8 cellular contexts compared by ENCODE assay signal in genomic region chrX:120561634-120562568, GRCh38. TPM values are rescaled to one million over a fixed set of nuclear protein-coding genes. Genes with fewer than 3 reads are reported as not detected.
DNase-seq lines count a peak whose midpoint lies in the region; ATAC-seq and TF ChIP-seq lines count a peak whose summit lies in the region.

No MANE protein-coding gene starts in this region.

- H3K36me3 Mint-ChIP-seq in CD4-positive, alpha-beta memory T cell, result peaks cover 0 to 22% of the 10 kb centered on the region in 2 donors

- H3K27ac Mint-ChIP-seq in CD4-positive, alpha-beta memory T cell, result peak overlapping the region; percentile 94 to 98 (median 96)

- peaks cover 7 to 39% (median 13%) of the 10 kb centered on the region in 4 donors for H3K4me1 Mint-ChIP-seq in CD4-positive, alpha-beta memory T cell

- no peaks in the 10 kb centered on the region for H3K9me3 ChIP-seq in CD4-positive, alpha-beta memory T cell (ENCODE audit: control insufficient read depth in 1 of 2, low read length in 2 of 2)
- H3K9me3 ChIP-seq in effector memory CD4-positive, alpha-beta T cell (ENCODE audit: control insufficient read depth, low read length), result no peaks in the 10 kb centered on the region
- no peaks in the 10 kb centered on the region for H3K9me3 ChIP-seq in neuron (ENCODE audit: low read length)

- H3K27ac ChIP-seq in CD4-positive, alpha-beta memory T cell (ENCODE audit: low read depth, low read length), result peak overlapping the region; percentile 91
- peak overlapping the region; percentile 97 for H3K27ac ChIP-seq in effector memory CD4-positive, alpha-beta T cell (ENCODE audit: insufficient read depth, low read length, poor library complexity, severe bottlenecking)

- peak overlapping the region; percentile 91 to 99 (median 94) for H3K4me3 Mint-ChIP-seq in CD4-positive, alpha-beta memory T cell

- peak overlapping the region; percentile 6 to 59 for H3K4me3 ChIP-seq in CD4-positive, alpha-beta memory T cell (ENCODE audit: low read length in 2 of 2)
- H3K4me3 ChIP-seq in LNCaP clone FGC (ENCODE audit: low read depth, low read length) (peak overlapping the region; percentile 68), neuron (ENCODE audit: low read length) (peak overlapping the region; percentile 70)
- H3K4me3 ChIP-seq in effector memory CD4-positive, alpha-beta T cell (ENCODE audit: insufficient read depth, low read depth, low read length, poor library complexity, severe bottlenecking), result peak overlapping the region; percentile 87

- CTCF ChIA-PET in CD4-positive, alpha-beta memory T cell (lab: Charles Lee; ENCODE audit: partially characterized antibody), result interaction anchor here (2.2 kb wide), 1 partner anchor 42 kb away, joined by 12 read pairs; the partner anchor contains the start of gene MCTS1

- no peaks in the 10 kb centered on the region for H3K27me3 Mint-ChIP-seq in CD4-positive, alpha-beta memory T cell

- POLR2A ChIA-PET in CD4-positive, alpha-beta memory T cell (lab: Charles Lee; ENCODE audit: partially characterized antibody), result interaction anchor here (0.5 to 5.4 kb wide), 13 partner anchors 8 to 311 kb away, joined by 3 to 136 read pairs (median 4); partner anchors contain the start of genes C1GALT1C1, MCTS1 and ZBTB33

- no peak for TF ChIP-seq POLR2A in GM18505 (IDR thresholded peaks at IDR 0.05; ENCODE audit: borderline replicate concordance, extremely low read depth, insufficient read depth, insufficient read length)

- intact Hi-C loops in CD4-positive, alpha-beta memory T cell (cut with micrococcal nuclease), result loop anchor here (1.0 to 5.0 kb wide), 3 partner anchors 42 to 75 kb away; partner anchors contain the start of genes C1GALT1C1 and MCTS1

- TF ChIP-seq CTCF in LNCaP clone FGC (IDR thresholded peaks at IDR 0.05; ENCODE audit: control insufficient read depth, extremely low read depth, insufficient read depth), result no peak

- no peaks in the 10 kb centered on the region for H3K36me3 ChIP-seq in CD4-positive, alpha-beta memory T cell (ENCODE audit: insufficient read depth, low read length)
- H3K36me3 ChIP-seq in effector memory CD4-positive, alpha-beta T cell (ENCODE audit: control insufficient read depth, insufficient read depth, low read length), result no peaks in the 10 kb centered on the region
- H3K36me3 ChIP-seq in neuron (ENCODE audit: insufficient read depth, low read length), result peaks cover 5% of the 10 kb centered on the region

- no peak for ATAC-seq in GM18505 (IDR thresholded peaks at IDR 0.05; ENCODE audit: unreplicated experiment)
- no peak for ATAC-seq in HG03280 (IDR thresholded peaks at IDR 0.05; ENCODE audit: unreplicated experiment)
- ATAC-seq in HG03045 (IDR thresholded peaks at IDR 0.05; ENCODE audit: unreplicated experiment), result no peak

- no peak for DNase-seq in CD4-positive, alpha-beta memory T cell
- DNase-seq in LNCaP clone FGC (ENCODE audit: low read depth) (no peak), NCI-H2171 (lab: John Stamatoyannopoulos, UW) (no peak)
- no peak for DNase-seq in effector memory CD4-positive, alpha-beta T cell

- H3K4me1 ChIP-seq in CD4-positive, alpha-beta memory T cell (ENCODE audit: insufficient read depth, low read length), result peaks cover 26% of the 10 kb centered on the region
- H3K4me1 ChIP-seq in effector memory CD4-positive, alpha-beta T cell (ENCODE audit: control insufficient read depth, insufficient read depth, low read length, poor library complexity, severe bottlenecking), result peaks cover 4% of the 10 kb centered on the region
- peaks cover 15% of the 10 kb centered on the region for H3K4me1 ChIP-seq in neuron (ENCODE audit: insufficient read depth, low read length)

- H3K27me3 ChIP-seq in CD4-positive, alpha-beta memory T cell (ENCODE audit: insufficient read depth, low read length), result no peaks in the 10 kb centered on the region
- no peaks in the 10 kb centered on the region for H3K27me3 ChIP-seq in effector memory CD4-positive, alpha-beta T cell (replicated peaks; ENCODE audit: control insufficient read depth, insufficient read depth, low read length, poor library complexity, severe bottlenecking)
- H3K27me3 ChIP-seq in neuron (ENCODE audit: insufficient read depth, low read length), result no peaks in the 10 kb centered on the region

- no peak overlapping the region for H2AFZ ChIP-seq in neuron (ENCODE audit: low read depth, low read length)

- no peaks in the 10 kb centered on the region for H3K9me3 Mint-ChIP-seq in CD4-positive, alpha-beta memory T cell

RNA-seq across cellular contexts. Expression of gene CUL4B, which starts 1.1 kb away (rescaled TPM):
- total RNA-seq in CD4-positive, alpha-beta memory T cell, result 10 to 100 TPM; 54.0 to 61.0 TPM
- polyA plus RNA-seq in CD4-positive, alpha-beta memory T cell, result 10 to 100 TPM; 24.3 to 25.8 TPM

RNA-seq across cellular contexts. Expression of gene MCTS1, which starts 42.0 kb away (rescaled TPM):
- total RNA-seq in CD4-positive, alpha-beta memory T cell, result 10 to 100 TPM; 29.1 to 33.3 TPM
- polyA plus RNA-seq in CD4-positive, alpha-beta memory T cell, result 10 to 100 TPM; 74.8 to 75.8 TPM

Comparison
In these comparisons a context has a peak if more than half of its experiments do, and no peak if none do; other contexts are left out.
1. H3K4me3 ChIP-seq: peak in every context shown above with its lines; median percentile 87 in effector memory CD4-positive, alpha-beta T cell; 70 in neuron; 68 in LNCaP clone FGC; 32 in CD4-positive, alpha-beta memory T cell.